In genomic region chr6:82381278-82381677, GRCh38 we compare ENCODE assay signal across 19 cellular contexts. TPM values are rescaled to one million over a fixed set of nuclear protein-coding genes. Genes with fewer than 3 reads are reported as not detected.
DNase-seq lines count a peak whose midpoint lies in the region; ATAC-seq and TF ChIP-seq lines count a peak whose summit lies in the region.
"Had no signal": no experiment of that assay in that cellular context is flagged by ENCODE, and none has a peak within 500 bp of the region (broad histone marks: within the 10 kb centered on the region; RNA-seq: fewer than 3 reads in every experiment).

No MANE protein-coding gene starts in this region.

- H3K79me2 ChIP-seq in Karpas-422 (ENCODE audit: low read length) = no peaks in the 10 kb centered on the region

- no peak overlapping the region for H2AFZ ChIP-seq in Karpas-422 (ENCODE audit: low read length)

- ATAC-seq in GM18498 (IDR thresholded peaks at IDR 0.05; ENCODE audit: unreplicated experiment) = peak; percentile 90
- peak; percentile 69 for ATAC-seq in GM19395 (IDR thresholded peaks at IDR 0.05; ENCODE audit: unreplicated experiment)
- ATAC-seq in HG02588 (IDR thresholded peaks at IDR 0.05; ENCODE audit: unreplicated experiment) = peak; percentile 86
- ATAC-seq in HG03196 (IDR thresholded peaks at IDR 0.05; ENCODE audit: unreplicated experiment) = peak; percentile 61
- ATAC-seq: gastrocnemius medialis; stimulated activated effector memory CD8-positive, alpha-beta T cell treated with anti-CD3 and anti-CD28 coated beads, Interleukin-12 subunit alpha, Interleukin-12 subunit beta, amount 100 ng/mL, for 72 hours had no signal

- no peak overlapping the region for H3K9ac ChIP-seq in Karpas-422 (ENCODE audit: low read length)

- intact Hi-C loops in spleen (cut with DNase I; ENCODE audit: low total_unique reads) = no loop called here

- WGBS in spleen, 5 donors = 75 to 90% (median 86%) methylated on average over 1 of the region's 1 CpG

- H3K27ac ChIP-seq in spleen (no peak overlapping the region), Karpas-422 (ENCODE audit: low read length) (no peak overlapping the region)
- H3K27ac ChIP-seq: gastrocnemius medialis had no signal

- no peaks in the 10 kb centered on the region for H3K36me3 ChIP-seq in spleen
- H3K36me3 ChIP-seq in Karpas-422 (ENCODE audit: insufficient read depth, low read length) = no peaks in the 10 kb centered on the region
- H3K36me3 ChIP-seq: gastrocnemius medialis had no signal

- no peaks in the 10 kb centered on the region for H3K9me2 ChIP-seq in Karpas-422 (replicated peaks; ENCODE audit: insufficient read depth, low read length)

- no peak for TF ChIP-seq POLR2A in spleen (IDR thresholded peaks at IDR 0.05)

- H3K4me3 ChIP-seq in spleen (no peak overlapping the region), Karpas-422 (ENCODE audit: low read length) (no peak overlapping the region)
- H3K4me3 ChIP-seq: gastrocnemius medialis had no signal

- H3K27me3 ChIP-seq in spleen (replicated peaks in 1 of 7) = no peaks in the 10 kb centered on the region
- no peaks in the 10 kb centered on the region for H3K27me3 ChIP-seq in Karpas-422 (ENCODE audit: low read length)
- H3K27me3 ChIP-seq: gastrocnemius medialis had no signal

- H3K4me2 ChIP-seq in Karpas-422 (ENCODE audit: low read depth, low read length, poor library complexity, severe bottlenecking) = no peak overlapping the region

- H3K9me3 ChIP-seq in spleen (no peaks in the 10 kb centered on the region), Karpas-422 (ENCODE audit: low read length) (no peaks in the 10 kb centered on the region)
- H3K9me3 ChIP-seq: gastrocnemius medialis had no signal

- TF ChIP-seq CTCF in spleen (IDR thresholded peaks at IDR 0.05 in 8 of 11, conservative IDR thresholded peaks at IDR 0.05 in 3 of 11) = no peak

- DNase-seq in SHP77 (lab: John Stamatoyannopoulos, UW) = no peak
- no peak for DNase-seq in DMS53 treated with DMSO at 0.1 percent for 48 hours (lab: John Stamatoyannopoulos, UW; ENCODE audit: unreplicated experiment)
- DNase-seq in spleen = no peak
- no peak for DNase-seq in Karpas-422
- DNase-seq: ACHN; activated CD4-positive, alpha-beta T cell treated with anti-CD3 and anti-CD28 coated beads, Interleukin-2, amount 50 U/mL, for 48 hours; activated naive CD4-positive, alpha-beta T cell treated with Interleukin-2 at 50 U/mL for 16 hours; effector memory CD4-positive, alpha-beta T cell; gastrocnemius medialis; islet precursor cell; NCI-H526 treated with DMSO at 0.1 percent for 48 hours; posterior cingulate gyrus; stimulated activated CD4-positive, alpha-beta T cell treated with anti-CD3 and anti-CD28 coated beads, Interleukin-2, amount 100 ng/mL, for 24 hours; T-helper 9 cell had no signal

- no peaks in the 10 kb centered on the region for H3K4me1 ChIP-seq in spleen
- no peaks in the 10 kb centered on the region for H3K4me1 ChIP-seq in Karpas-422 (ENCODE audit: low read length)
- H3K4me1 ChIP-seq: gastrocnemius medialis had no signal

- H4K20me1 ChIP-seq in Karpas-422 (ENCODE audit: insufficient read depth, low read depth, low read length) = no peaks in the 10 kb centered on the region

RNA-seq across cellular contexts. Expression of gene TPBG, which starts 17.7 kb away (rescaled TPM):
- total RNA-seq in spleen = 10 to 100 TPM in 6 of 7 donors, 1 to 10 TPM in 1; 7.8 to 21.6 (median 14.8) TPM
- polyA plus RNA-seq in spleen = 1 to 10 TPM; 2.5 to 3.2 (median 3.2) TPM
- total RNA-seq in Karpas-422 (2014; rRNA removed; shearing (Covaris generic); ENCODE audit: low replicate concordance) = not detected in 2 replicates
